ENCODE assay signal across 8 cellular contexts in the genomic region with DNA sequence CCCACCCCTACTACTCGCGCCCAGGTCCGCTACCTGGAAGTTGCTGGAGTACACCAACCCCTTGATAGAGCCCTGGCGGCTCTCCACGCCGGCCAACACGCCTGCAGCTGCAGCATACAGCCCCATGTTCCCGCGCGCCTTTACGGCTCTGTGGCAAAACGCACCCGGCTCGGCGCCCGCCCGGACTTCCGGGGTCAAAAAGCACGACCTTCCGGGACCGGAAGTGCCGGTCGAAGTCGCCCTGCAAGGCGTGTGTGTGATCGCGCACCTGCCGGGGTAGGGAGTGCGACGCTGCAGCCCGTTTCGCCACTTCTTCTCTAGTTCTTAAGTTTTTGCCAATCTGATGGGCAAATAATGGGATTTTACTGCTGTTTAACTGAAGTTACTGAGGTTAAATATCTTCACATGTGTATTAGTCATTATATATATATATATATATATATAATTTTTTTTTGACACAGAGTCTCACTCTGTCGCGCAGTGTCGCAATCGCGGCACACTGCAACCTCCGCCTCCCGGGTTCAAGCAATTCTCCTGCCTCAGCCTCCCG. TPM values are rescaled to one million over a fixed set of nuclear protein-coding genes. Genes with fewer than 3 reads are reported as not detected.
A peak's percentile ranks its signal among the peaks of the same experiment; 100 is the strongest.
DNase-seq lines count a peak whose midpoint lies in the region; ATAC-seq, FAIRE-seq and TF ChIP-seq lines count a peak whose summit lies in the region.

A gene (minus strand): TSS at position 162 of the 550 bp plus-strand sequence. CDS start 36 bp downstream, at position 126.

- FAIRE-seq in HTR-8/SVneo (lab: Jason Lieb, UNC), result no peak

- H3K9ac ChIP-seq in muscle layer of colon (ENCODE audit: low read length), result peak within 1 kb of the TSS; percentile 27

- DNase-seq in COLO829 (ENCODE audit: low spot score), result peak; percentile 75
- peak; percentile 63 for DNase-seq in HTR-8/SVneo (ENCODE audit: insufficient read length, low spot score)
- peak; percentile 97 for DNase-seq in OCI-LY7 (ENCODE audit: low spot score)
- peak; percentile 87 for DNase-seq in activated T-cell treated with anti-CD3 and anti-CD28 coated beads for 24 hours (ENCODE audit: low read depth)
- peak; percentile 80 for DNase-seq in stimulated activated CD8-positive, alpha-beta memory T cell treated with anti-CD3 and anti-CD28 coated beads, Interleukin-7, amount 100 ng/mL, for 24 hours (ENCODE audit: low read depth)

- no TSS peak for BruUV-seq in OCI-LY7 (replicated peaks; lab: Mats Ljungman, UMichigan)

- H3K4me3 ChIP-seq in OCI-LY7 (ENCODE audit: low read depth, low read length, poor library complexity, severe bottlenecking) (peak within 1 kb of the TSS; percentile 88), muscle layer of colon (ENCODE audit: low read depth in 1 of 2, low read length in 2 of 2) (peak within 1 kb of the TSS; percentile 40 to 78)

- H3K27ac ChIP-seq in OCI-LY7 (ENCODE audit: low read depth, low read length, poor library complexity, severe bottlenecking) (peak within 1 kb of the TSS; percentile 53), muscle layer of colon (ENCODE audit: low read depth, low read length) (peak within 1 kb of the TSS; percentile 78)

- POLR2A ChIA-PET in OCI-LY7 (lab: Charles Lee), result no interaction called here

- peak; percentile 69 for ATAC-seq in GM21360 (IDR thresholded peaks at IDR 0.05; ENCODE audit: unreplicated experiment)
- ATAC-seq in esophagus mucosa, result peak; percentile 92

- peaks cover 23% of the 10 kb centered on the region for H3K79me2 ChIP-seq in OCI-LY7 (ENCODE audit: insufficient read depth, low read depth, low read length)

- peak within 1 kb of the TSS; percentile 26; the same call in 1 of the 2 replicates for H2AFZ ChIP-seq in OCI-LY7 (ENCODE audit: low read length)

- 0 out of 2 replicates have a peak, but pooled peaks cover 4% of the 10 kb centered on the region for H4K20me1 ChIP-seq in OCI-LY7 (ENCODE audit: insufficient read depth, low read length)

- H3K9me3 ChIP-seq in OCI-LY7 (ENCODE audit: low read length) (no peaks in the 10 kb centered on the region), muscle layer of colon (ENCODE audit: low read length) (no peaks in the 10 kb centered on the region)

- H3K36me3 ChIP-seq in OCI-LY7 (ENCODE audit: insufficient read depth, low read length), result peaks cover 36% of the 10 kb centered on the region
- peaks cover 6% of the 10 kb centered on the region for H3K36me3 ChIP-seq in muscle layer of colon (ENCODE audit: insufficient read depth, low read length)

- CTCF ChIA-PET in OCI-LY7 (lab: Charles Lee; ENCODE audit: unreplicated experiment), result no interaction called here

- H3K9me2 ChIP-seq in OCI-LY7 (ENCODE audit: insufficient read depth, low read length), result no peaks in the 10 kb centered on the region

- no peaks in the 10 kb centered on the region for H3K27me3 ChIP-seq in muscle layer of colon (ENCODE audit: control insufficient read depth in 1 of 2, insufficient read depth in 2 of 2, low read length in 2 of 2)

- H3K4me2 ChIP-seq in OCI-LY7 (ENCODE audit: low read length), result peak within 1 kb of the TSS; percentile 72

- peaks cover 17% of the 10 kb centered on the region for H3K4me1 ChIP-seq in OCI-LY7 (ENCODE audit: insufficient read depth, low read length, poor library complexity, severe bottlenecking)
- H3K4me1 ChIP-seq in muscle layer of colon (ENCODE audit: insufficient read depth, low read length), result peaks cover 12% of the 10 kb centered on the region

- TF ChIP-seq CTCF in OCI-LY7 (conservative IDR thresholded peaks at IDR 0.05; ENCODE audit: low read length), result no peak

- intact Hi-C loops in OCI-LY7 (cut with micrococcal nuclease; ENCODE audit: unreplicated experiment), result no loop called here

RNA-seq across cellular contexts. Expression of the gene that starts here (rescaled TPM):
- total RNA-seq in OCI-LY7 (2014; rRNA removed; shearing (Covaris generic)), result 43.2 and 66.7 TPM in 2 replicates
- total RNA-seq in OCI-LY7 (2022), result 60.4 and 67.7 TPM in 2 replicates
- total RNA-seq in esophagus mucosa, result 22.1 TPM

Comparison
In these comparisons a context has a peak if more than half of its experiments do, and no peak if none do; other contexts are left out.
1. Peak in every context shown above with its lines: DNase-seq, ATAC-seq, H3K4me3 ChIP-seq and H3K27ac ChIP-seq.